ENCODE assay signal across 2 cellular contexts in the genomic region with DNA sequence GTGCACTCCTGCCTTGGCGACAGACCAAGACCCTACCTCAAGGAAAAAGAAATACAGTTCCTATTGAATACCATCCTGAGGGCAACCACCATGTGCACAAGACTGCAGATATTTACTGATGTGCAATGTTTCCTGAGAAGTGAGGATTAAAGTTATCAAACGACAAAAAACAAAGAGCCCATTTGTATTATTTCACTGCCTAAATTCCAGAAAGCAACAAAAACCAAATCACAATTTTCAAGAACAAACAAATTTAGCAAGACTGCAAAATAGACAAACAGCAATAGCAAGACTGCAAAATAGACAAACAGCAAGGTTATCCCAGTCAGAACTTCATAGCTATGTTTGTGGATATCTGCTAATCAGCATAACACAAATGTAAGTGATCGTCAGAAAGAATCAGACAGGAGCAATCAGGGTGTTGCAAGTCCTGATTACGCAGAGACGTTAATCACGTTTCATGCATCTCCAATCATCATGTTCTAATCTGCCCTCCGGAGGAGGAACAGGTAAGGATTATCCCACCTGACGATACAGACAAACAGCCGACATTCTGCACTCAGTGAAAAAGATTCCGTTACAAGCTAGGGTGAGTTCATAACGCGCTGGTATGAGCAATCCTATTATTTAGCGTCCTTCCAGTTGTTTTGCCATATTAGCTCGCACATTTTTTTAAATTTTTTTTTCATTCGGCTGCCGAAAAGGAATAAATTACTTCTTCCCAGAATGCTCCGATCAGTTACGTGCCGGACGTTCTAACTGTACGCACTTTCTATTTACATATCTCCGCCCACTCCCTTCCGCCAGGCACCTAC.
TF ChIP-seq lines count a peak whose summit lies in the region.

No MANE protein-coding gene starts in this region.

TF ChIP-seq in A549, 52 proteins besides CTCF, POLR2A, EP300 and RAD21 (continued from another document):
- TF ChIP-seq, protein P1, sequence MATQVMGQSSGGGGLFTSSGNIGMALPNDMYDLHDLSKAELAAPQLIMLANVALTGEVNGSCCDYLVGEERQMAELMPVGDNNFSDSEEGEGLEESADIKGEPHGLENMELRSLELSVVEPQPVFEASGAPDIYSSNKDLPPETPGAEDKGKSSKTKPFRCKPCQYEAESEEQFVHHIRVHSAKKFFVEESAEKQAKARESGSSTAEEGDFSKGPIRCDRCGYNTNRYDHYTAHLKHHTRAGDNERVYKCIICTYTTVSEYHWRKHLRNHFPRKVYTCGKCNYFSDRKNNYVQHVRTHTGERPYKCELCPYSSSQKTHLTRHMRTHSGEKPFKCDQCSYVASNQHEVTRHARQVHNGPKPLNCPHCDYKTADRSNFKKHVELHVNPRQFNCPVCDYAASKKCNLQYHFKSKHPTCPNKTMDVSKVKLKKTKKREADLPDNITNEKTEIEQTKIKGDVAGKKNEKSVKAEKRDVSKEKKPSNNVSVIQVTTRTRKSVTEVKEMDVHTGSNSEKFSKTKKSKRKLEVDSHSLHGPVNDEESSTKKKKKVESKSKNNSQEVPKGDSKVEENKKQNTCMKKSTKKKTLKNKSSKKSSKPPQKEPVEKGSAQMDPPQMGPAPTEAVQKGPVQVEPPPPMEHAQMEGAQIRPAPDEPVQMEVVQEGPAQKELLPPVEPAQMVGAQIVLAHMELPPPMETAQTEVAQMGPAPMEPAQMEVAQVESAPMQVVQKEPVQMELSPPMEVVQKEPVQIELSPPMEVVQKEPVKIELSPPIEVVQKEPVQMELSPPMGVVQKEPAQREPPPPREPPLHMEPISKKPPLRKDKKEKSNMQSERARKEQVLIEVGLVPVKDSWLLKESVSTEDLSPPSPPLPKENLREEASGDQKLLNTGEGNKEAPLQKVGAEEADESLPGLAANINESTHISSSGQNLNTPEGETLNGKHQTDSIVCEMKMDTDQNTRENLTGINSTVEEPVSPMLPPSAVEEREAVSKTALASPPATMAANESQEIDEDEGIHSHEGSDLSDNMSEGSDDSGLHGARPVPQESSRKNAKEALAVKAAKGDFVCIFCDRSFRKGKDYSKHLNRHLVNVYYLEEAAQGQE (IDR thresholded peaks at IDR 0.05): peak; percentile 91
- TF ChIP-seq MYC (IDR thresholded peaks at IDR 0.05; ENCODE audit: borderline replicate concordance, low read length) (no peak; the same call in 1 of the 2 replicates), CHD2 (IDR thresholded peaks at IDR 0.05; ENCODE audit: low read length, partially characterized antibody) (peak; percentile 50), JUN (IDR thresholded peaks at IDR 0.05) (peak; percentile 100), PHF8 (IDR thresholded peaks at IDR 0.05; ENCODE audit: borderline replicate concordance, low read depth) (no peak), SREBF2 (IDR thresholded peaks at IDR 0.05) (no peak), SMC3 (IDR thresholded peaks at IDR 0.05) (peak; percentile 32; the same call in 2 of the 3 replicates), HOXB5 (CRISPR knock-in tag; IDR thresholded peaks at IDR 0.05) (peak; percentile 97), POLR2AphosphoS2 (conservative IDR thresholded peaks at IDR 0.05; ENCODE audit: low read length) (peak; percentile 96; the same call in 1 of the 2 replicates), TP53 (CRISPR knock-in tag; IDR thresholded peaks at IDR 0.05) (peak; percentile 99), RNF2 (IDR thresholded peaks at IDR 0.05; ENCODE audit: borderline replicate concordance, low read depth) (no peak), CHD4 (IDR thresholded peaks at IDR 0.05; ENCODE audit: borderline replicate concordance) (no peak), ZSCAN20 (CRISPR knock-in tag; IDR thresholded peaks at IDR 0.05) (peak; percentile 74; the same call in 1 of the 2 replicates), FOXS1 (CRISPR knock-in tag; IDR thresholded peaks at IDR 0.05) (peak; percentile 96; the same call in 1 of the 2 replicates), HDAC2 (IDR thresholded peaks at IDR 0.05) (no peak), TFCP2L1 (CRISPR knock-in tag; IDR thresholded peaks at IDR 0.05) (peak; percentile 100), ZNF302 (CRISPR knock-in tag; IDR thresholded peaks at IDR 0.05) (no peak), CBX8 (IDR thresholded peaks at IDR 0.05) (no peak), ESRRA (IDR thresholded peaks at IDR 0.05; ENCODE audit: borderline replicate concordance, low read length) (peak; percentile 66; the same call in 1 of the 2 replicates)
- TF ChIP-seq, protein P2, sequence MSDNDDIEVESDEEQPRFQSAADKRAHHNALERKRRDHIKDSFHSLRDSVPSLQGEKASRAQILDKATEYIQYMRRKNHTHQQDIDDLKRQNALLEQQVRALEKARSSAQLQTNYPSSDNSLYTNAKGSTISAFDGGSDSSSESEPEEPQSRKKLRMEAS (IDR thresholded peaks at IDR 0.05): peak; percentile 88
- TF ChIP-seq, protein P3, sequence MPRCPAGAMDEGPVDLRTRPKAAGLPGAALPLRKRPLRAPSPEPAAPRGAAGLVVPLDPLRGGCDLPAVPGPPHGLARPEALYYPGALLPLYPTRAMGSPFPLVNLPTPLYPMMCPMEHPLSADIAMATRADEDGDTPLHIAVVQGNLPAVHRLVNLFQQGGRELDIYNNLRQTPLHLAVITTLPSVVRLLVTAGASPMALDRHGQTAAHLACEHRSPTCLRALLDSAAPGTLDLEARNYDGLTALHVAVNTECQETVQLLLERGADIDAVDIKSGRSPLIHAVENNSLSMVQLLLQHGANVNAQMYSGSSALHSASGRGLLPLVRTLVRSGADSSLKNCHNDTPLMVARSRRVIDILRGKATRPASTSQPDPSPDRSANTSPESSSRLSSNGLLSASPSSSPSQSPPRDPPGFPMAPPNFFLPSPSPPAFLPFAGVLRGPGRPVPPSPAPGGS (IDR thresholded peaks at IDR 0.05): peak; percentile 100
- TF ChIP-seq, protein P4, sequence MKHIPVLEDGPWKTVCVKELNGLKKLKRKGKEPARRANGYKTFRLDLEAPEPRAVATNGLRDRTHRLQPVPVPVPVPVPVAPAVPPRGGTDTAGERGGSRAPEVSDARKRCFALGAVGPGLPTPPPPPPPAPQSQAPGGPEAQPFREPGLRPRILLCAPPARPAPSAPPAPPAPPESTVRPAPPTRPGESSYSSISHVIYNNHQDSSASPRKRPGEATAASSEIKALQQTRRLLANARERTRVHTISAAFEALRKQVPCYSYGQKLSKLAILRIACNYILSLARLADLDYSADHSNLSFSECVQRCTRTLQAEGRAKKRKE (CRISPR knock-in tag; IDR thresholded peaks at IDR 0.05; ENCODE audit: low read depth): peak; percentile 97
- TF ChIP-seq, protein P5, sequence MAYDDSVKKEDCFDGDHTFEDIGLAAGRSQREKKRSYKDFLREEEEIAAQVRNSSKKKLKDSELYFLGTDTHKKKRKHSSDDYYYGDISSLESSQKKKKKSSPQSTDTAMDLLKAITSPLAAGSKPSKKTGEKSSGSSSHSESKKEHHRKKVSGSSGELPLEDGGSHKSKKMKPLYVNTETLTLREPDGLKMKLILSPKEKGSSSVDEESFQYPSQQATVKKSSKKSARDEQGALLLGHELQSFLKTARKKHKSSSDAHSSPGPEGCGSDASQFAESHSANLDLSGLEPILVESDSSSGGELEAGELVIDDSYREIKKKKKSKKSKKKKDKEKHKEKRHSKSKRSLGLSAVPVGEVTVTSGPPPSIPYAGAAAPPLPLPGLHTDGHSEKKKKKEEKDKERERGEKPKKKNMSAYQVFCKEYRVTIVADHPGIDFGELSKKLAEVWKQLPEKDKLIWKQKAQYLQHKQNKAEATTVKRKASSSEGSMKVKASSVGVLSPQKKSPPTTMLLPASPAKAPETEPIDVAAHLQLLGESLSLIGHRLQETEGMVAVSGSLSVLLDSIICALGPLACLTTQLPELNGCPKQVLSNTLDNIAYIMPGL (CRISPR knock-in tag; IDR thresholded peaks at IDR 0.05; ENCODE audit: borderline replicate concordance): peak; percentile 99

TF ChIP-seq in GM12878, 131 proteins besides CTCF, POLR2A, EP300 and RAD21 (continued from another document and continues in another):
- TF ChIP-seq, protein P6, sequence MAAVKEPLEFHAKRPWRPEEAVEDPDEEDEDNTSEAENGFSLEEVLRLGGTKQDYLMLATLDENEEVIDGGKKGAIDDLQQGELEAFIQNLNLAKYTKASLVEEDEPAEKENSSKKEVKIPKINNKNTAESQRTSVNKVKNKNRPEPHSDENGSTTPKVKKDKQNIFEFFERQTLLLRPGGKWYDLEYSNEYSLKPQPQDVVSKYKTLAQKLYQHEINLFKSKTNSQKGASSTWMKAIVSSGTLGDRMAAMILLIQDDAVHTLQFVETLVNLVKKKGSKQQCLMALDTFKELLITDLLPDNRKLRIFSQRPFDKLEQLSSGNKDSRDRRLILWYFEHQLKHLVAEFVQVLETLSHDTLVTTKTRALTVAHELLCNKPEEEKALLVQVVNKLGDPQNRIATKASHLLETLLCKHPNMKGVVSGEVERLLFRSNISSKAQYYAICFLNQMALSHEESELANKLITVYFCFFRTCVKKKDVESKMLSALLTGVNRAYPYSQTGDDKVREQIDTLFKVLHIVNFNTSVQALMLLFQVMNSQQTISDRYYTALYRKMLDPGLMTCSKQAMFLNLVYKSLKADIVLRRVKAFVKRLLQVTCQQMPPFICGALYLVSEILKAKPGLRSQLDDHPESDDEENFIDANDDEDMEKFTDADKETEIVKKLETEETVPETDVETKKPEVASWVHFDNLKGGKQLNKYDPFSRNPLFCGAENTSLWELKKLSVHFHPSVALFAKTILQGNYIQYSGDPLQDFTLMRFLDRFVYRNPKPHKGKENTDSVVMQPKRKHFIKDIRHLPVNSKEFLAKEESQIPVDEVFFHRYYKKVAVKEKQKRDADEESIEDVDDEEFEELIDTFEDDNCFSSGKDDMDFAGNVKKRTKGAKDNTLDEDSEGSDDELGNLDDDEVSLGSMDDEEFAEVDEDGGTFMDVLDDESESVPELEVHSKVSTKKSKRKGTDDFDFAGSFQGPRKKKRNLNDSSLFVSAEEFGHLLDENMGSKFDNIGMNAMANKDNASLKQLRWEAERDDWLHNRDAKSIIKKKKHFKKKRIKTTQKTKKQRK (IDR thresholded peaks at IDR 0.05; ENCODE audit: low read depth, low read length): peak; percentile 59; the same call in 1 of the 2 replicates
- TF ChIP-seq, protein P3 (IDR thresholded peaks at IDR 0.05; ENCODE audit: borderline replicate concordance, insufficient read depth, low read depth, low read length, poor library complexity, severe bottlenecking): peak; percentile 99
- TF ChIP-seq IRF4 (IDR thresholded peaks at IDR 0.05; ENCODE audit: low read depth, low read length): peak; percentile 87
- peak; percentile 98 for TF ChIP-seq NFIC (IDR thresholded peaks at IDR 0.05; ENCODE audit: low read depth, low read length)
- TF ChIP-seq, protein P7, sequence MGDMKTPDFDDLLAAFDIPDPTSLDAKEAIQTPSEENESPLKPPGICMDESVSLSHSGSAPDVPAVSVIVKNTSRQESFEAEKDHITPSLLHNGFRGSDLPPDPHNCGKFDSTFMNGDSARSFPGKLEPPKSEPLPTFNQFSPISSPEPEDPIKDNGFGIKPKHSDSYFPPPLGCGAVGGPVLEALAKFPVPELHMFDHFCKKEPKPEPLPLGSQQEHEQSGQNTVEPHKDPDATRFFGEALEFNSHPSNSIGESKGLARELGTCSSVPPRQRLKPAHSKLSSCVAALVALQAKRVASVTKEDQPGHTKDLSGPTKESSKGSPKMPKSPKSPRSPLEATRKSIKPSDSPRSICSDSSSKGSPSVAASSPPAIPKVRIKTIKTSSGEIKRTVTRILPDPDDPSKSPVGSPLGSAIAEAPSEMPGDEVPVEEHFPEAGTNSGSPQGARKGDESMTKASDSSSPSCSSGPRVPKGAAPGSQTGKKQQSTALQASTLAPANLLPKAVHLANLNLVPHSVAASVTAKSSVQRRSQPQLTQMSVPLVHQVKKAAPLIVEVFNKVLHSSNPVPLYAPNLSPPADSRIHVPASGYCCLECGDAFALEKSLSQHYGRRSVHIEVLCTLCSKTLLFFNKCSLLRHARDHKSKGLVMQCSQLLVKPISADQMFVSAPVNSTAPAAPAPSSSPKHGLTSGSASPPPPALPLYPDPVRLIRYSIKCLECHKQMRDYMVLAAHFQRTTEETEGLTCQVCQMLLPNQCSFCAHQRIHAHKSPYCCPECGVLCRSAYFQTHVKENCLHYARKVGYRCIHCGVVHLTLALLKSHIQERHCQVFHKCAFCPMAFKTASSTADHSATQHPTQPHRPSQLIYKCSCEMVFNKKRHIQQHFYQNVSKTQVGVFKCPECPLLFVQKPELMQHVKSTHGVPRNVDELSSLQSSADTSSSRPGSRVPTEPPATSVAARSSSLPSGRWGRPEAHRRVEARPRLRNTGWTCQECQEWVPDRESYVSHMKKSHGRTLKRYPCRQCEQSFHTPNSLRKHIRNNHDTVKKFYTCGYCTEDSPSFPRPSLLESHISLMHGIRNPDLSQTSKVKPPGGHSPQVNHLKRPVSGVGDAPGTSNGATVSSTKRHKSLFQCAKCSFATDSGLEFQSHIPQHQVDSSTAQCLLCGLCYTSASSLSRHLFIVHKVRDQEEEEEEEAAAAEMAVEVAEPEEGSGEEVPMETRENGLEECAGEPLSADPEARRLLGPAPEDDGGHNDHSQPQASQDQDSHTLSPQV (IDR thresholded peaks at IDR 0.05): 0 out of 2 replicates have a peak, but pooled peaks have one; percentile 62
- TF ChIP-seq, protein P8, sequence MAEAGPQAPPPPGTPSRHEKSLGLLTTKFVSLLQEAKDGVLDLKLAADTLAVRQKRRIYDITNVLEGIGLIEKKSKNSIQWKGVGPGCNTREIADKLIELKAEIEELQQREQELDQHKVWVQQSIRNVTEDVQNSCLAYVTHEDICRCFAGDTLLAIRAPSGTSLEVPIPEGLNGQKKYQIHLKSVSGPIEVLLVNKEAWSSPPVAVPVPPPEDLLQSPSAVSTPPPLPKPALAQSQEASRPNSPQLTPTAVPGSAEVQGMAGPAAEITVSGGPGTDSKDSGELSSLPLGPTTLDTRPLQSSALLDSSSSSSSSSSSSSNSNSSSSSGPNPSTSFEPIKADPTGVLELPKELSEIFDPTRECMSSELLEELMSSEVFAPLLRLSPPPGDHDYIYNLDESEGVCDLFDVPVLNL (IDR thresholded peaks at IDR 0.05; ENCODE audit: low read depth, low read length): no peak
- no peak for TF ChIP-seq BRCA1 (IDR thresholded peaks at IDR 0.05; ENCODE audit: low read depth, low read length)
- TF ChIP-seq CBX5 (IDR thresholded peaks at IDR 0.05; ENCODE audit: low read depth): peak; percentile 98
- TF ChIP-seq POLR2AphosphoS2 (IDR thresholded peaks at IDR 0.05; ENCODE audit: low read depth, low read length): peak; percentile 100
- no peak for TF ChIP-seq SREBF1 (IDR thresholded peaks at IDR 0.05; ENCODE audit: low read length)
- TF ChIP-seq YY1 (IDR thresholded peaks at IDR 0.05; ENCODE audit: low read depth, low read length): peak; percentile 80
- TF ChIP-seq DPF2 (IDR thresholded peaks at IDR 0.05): 0 out of 2 replicates have a peak, but pooled peaks have one; percentile 70
- TF ChIP-seq BMI1 (IDR thresholded peaks at IDR 0.05; ENCODE audit: borderline replicate concordance): peak; percentile 98
- TF ChIP-seq MYB (IDR thresholded peaks at IDR 0.05; ENCODE audit: borderline replicate concordance, low read depth, low read length): peak; percentile 82; the same call in 1 of the 2 replicates
- TF ChIP-seq PAX8 (IDR thresholded peaks at IDR 0.05): no peak
- TF ChIP-seq, protein P9, sequence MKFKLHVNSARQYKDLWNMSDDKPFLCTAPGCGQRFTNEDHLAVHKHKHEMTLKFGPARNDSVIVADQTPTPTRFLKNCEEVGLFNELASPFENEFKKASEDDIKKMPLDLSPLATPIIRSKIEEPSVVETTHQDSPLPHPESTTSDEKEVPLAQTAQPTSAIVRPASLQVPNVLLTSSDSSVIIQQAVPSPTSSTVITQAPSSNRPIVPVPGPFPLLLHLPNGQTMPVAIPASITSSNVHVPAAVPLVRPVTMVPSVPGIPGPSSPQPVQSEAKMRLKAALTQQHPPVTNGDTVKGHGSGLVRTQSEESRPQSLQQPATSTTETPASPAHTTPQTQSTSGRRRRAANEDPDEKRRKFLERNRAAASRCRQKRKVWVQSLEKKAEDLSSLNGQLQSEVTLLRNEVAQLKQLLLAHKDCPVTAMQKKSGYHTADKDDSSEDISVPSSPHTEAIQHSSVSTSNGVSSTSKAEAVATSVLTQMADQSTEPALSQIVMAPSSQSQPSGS (IDR thresholded peaks at IDR 0.05; ENCODE audit: low read length): peak; percentile 100
